Comparison of ENCODE assay signal across 11 cellular contexts in genomic region chr1:160578694-160579191, GRCh38. TPM values are rescaled to one million over a fixed set of nuclear protein-coding genes. Genes with fewer than 3 reads are reported as not detected.
DNase-seq lines count a peak whose midpoint lies in the region; ATAC-seq and TF ChIP-seq lines count a peak whose summit lies in the region.
"Had no signal": no experiment of that assay in that cellular context is flagged by ENCODE, and none has a peak within 500 bp of the region (broad histone marks: within the 10 kb centered on the region; RNA-seq: fewer than 3 reads in every experiment).

No MANE protein-coding gene starts in this region.

- H3K4me3 ChIP-seq in CD8-positive, alpha-beta memory T cell (ENCODE audit: low read length): peak overlapping the region; percentile 69
- H3K4me3 ChIP-seq in psoas muscle: peak overlapping the region; percentile 35
- H3K4me3 ChIP-seq: SK-N-MC had no signal

- POLR2A ChIA-PET in CD8-positive, alpha-beta memory T cell (lab: Charles Lee): interaction anchor here (1.0 to 6.3 kb wide), 7 partner anchors 10 to 149 kb away, joined by 3 to 44 read pairs (median 5); no protein-coding TSS in a partner anchor

- H3K36me3 Mint-ChIP-seq in CD8-positive, alpha-beta memory T cell: peaks cover 8 to 37% (median 9%) of the 10 kb centered on the region in 3 donors

- ATAC-seq in psoas muscle: no peak
- no peak for ATAC-seq in GM18861 (IDR thresholded peaks at IDR 0.05; ENCODE audit: unreplicated experiment)

- H3K27ac Mint-ChIP-seq in CD8-positive, alpha-beta memory T cell: peak overlapping the region; percentile 92 to 97 (median 96)

- H3K4me1 ChIP-seq in CD8-positive, alpha-beta memory T cell (ENCODE audit: insufficient read depth, low read length): peaks cover 65% of the 10 kb centered on the region
- H3K4me1 ChIP-seq in psoas muscle: no peaks in the 10 kb centered on the region

- TF ChIP-seq CTCF in psoas muscle (IDR thresholded peaks at IDR 0.05): no peak

- peaks cover 71 to 91% (median 81%) of the 10 kb centered on the region in 3 donors for H3K4me1 Mint-ChIP-seq in CD8-positive, alpha-beta memory T cell
- H3K4me1 Mint-ChIP-seq: neural crest cell had no signal

- H3K36me3 ChIP-seq in CD8-positive, alpha-beta memory T cell (ENCODE audit: insufficient read depth, low read length): no peaks in the 10 kb centered on the region
- H3K36me3 ChIP-seq in KOPT-K1 (ENCODE audit: insufficient read depth, low read length) (no peaks in the 10 kb centered on the region), psoas muscle (ENCODE audit: insufficient read depth in 1 of 2, low read depth in 1 of 2) (no peaks in the 10 kb centered on the region)

- 36 to 45% (median 41%) methylated on average over 3 of the region's 3 CpGs for WGBS in psoas muscle, 3 donors

- intact Hi-C loops in psoas muscle (cut with DNase I): no loop called here

- H3K27me3 ChIP-seq in CD8-positive, alpha-beta memory T cell (ENCODE audit: insufficient read depth, low read length, poor library complexity, severe bottlenecking): no peaks in the 10 kb centered on the region
- no peaks in the 10 kb centered on the region for H3K27me3 ChIP-seq in psoas muscle (ENCODE audit: insufficient read depth in 3 of 3, low read length in 2 of 3)

- no peaks in the 10 kb centered on the region for H3K9me3 ChIP-seq in CD8-positive, alpha-beta memory T cell (ENCODE audit: low read length)
- peaks cover 10% of the 10 kb centered on the region for H3K9me3 ChIP-seq in KOPT-K1 (ENCODE audit: insufficient read depth, low read length, poor library complexity, severe bottlenecking)
- peaks cover 5% of the 10 kb centered on the region for H3K9me3 ChIP-seq in psoas muscle

- CTCF ChIA-PET in CD8-positive, alpha-beta memory T cell (lab: Charles Lee): interaction anchor here (0.6 to 3.1 kb wide), 12 partner anchors 9 to 96 kb away, joined by 3 to 21 read pairs (median 4); no protein-coding TSS in a partner anchor

- no peak for DNase-seq in CD8-positive, alpha-beta memory T cell
- no peak for DNase-seq in caudate nucleus (lab: John Stamatoyannopoulos, UW)
- no peak for DNase-seq in psoas muscle
- DNase-seq in cerebellum (ENCODE audit: low spot score): no peak
- DNase-seq in GM03348 (ENCODE audit: low spot score): no peak
- DNase-seq: NCI-H510A had no signal

- H3K9me3 Mint-ChIP-seq in CD8-positive, alpha-beta memory T cell: peaks cover 0 to 8% (median 0%) of the 10 kb centered on the region in 5 donors
- H3K9me3 Mint-ChIP-seq: neural crest cell had no signal

- H3K27ac ChIP-seq in CD8-positive, alpha-beta memory T cell (ENCODE audit: low read depth, low read length): peak overlapping the region; percentile 81
- peak overlapping the region; percentile 96 for H3K27ac ChIP-seq in KOPT-K1 (ENCODE audit: low read depth, low read length, poor library complexity, severe bottlenecking)
- peak overlapping the region; percentile 8 for H3K27ac ChIP-seq in caudate nucleus (ENCODE audit: low read depth, low read length)
- H3K27ac ChIP-seq in psoas muscle: no peak overlapping the region
- H3K27ac ChIP-seq: SK-N-MC had no signal

- no peaks in the 10 kb centered on the region for H3K27me3 Mint-ChIP-seq in CD8-positive, alpha-beta memory T cell

- peak overlapping the region; percentile 89 to 99 (median 98) for H3K4me3 Mint-ChIP-seq in CD8-positive, alpha-beta memory T cell
- H3K4me3 Mint-ChIP-seq: neural crest cell had no signal

RNA-seq across cellular contexts. Expression of gene CD84, which starts 0.6 kb away (rescaled TPM):
- total RNA-seq in CD8-positive, alpha-beta memory T cell: 10 to 100 TPM; 25.1 to 27.6 TPM
- polyA plus RNA-seq in CD8-positive, alpha-beta memory T cell: 58.1 TPM
- total RNA-seq in psoas muscle (1 to 10 TPM in 2 of 4 donors, under 1 TPM in 2; 0.75 to 2.6 (median 1.3) TPM), cerebellum (2.1 TPM)
- under 1 TPM; 0.04 to 0.13 (median 0.10) TPM for polyA plus RNA-seq in psoas muscle
- total RNA-seq: neural crest cell had no signal

RNA-seq across cellular contexts. Expression of gene SLAMF6, which starts 55.7 kb away (rescaled TPM):
- 10 to 100 TPM; 28.3 to 30.7 TPM for total RNA-seq in CD8-positive, alpha-beta memory T cell
- 201 TPM for polyA plus RNA-seq in CD8-positive, alpha-beta memory T cell
- total RNA-seq in psoas muscle (under 1 TPM; 0.14 to 0.34 (median 0.21) TPM), cerebellum (not detected)
- under 1 TPM in 2 of 3 donors, not detected in 1; 0.08 to 0.18 TPM for polyA plus RNA-seq in psoas muscle
- total RNA-seq: neural crest cell, temporal lobe had no signal

Comparison
In these comparisons a context has a peak if more than half of its experiments do, and no peak if none do; other contexts are left out.
1. RNA of gene SLAMF6, which starts 55.7 kb away (total RNA-seq): 28.3 to 30.7 TPM in CD8-positive, alpha-beta memory T cell; 0.14 to 0.34 TPM in psoas muscle and not detected in cerebellum (single experiment); every median in the first group is over 10 times any median in the second.